1 cellular context compared by ENCODE assay signal in genomic region chr11:78188012-78188808, GRCh38.
TF ChIP-seq lines count a peak whose summit lies in the region.

Gene KCTD21 (minus strand): TSS chr11:78188626. CDS start chr11:78174554, 14,072 bp downstream.

TF ChIP-seq in SK-N-SH, 30 proteins besides CTCF, POLR2A, EP300 and RAD21 (continued from another document):
- TF ChIP-seq, protein P1, sequence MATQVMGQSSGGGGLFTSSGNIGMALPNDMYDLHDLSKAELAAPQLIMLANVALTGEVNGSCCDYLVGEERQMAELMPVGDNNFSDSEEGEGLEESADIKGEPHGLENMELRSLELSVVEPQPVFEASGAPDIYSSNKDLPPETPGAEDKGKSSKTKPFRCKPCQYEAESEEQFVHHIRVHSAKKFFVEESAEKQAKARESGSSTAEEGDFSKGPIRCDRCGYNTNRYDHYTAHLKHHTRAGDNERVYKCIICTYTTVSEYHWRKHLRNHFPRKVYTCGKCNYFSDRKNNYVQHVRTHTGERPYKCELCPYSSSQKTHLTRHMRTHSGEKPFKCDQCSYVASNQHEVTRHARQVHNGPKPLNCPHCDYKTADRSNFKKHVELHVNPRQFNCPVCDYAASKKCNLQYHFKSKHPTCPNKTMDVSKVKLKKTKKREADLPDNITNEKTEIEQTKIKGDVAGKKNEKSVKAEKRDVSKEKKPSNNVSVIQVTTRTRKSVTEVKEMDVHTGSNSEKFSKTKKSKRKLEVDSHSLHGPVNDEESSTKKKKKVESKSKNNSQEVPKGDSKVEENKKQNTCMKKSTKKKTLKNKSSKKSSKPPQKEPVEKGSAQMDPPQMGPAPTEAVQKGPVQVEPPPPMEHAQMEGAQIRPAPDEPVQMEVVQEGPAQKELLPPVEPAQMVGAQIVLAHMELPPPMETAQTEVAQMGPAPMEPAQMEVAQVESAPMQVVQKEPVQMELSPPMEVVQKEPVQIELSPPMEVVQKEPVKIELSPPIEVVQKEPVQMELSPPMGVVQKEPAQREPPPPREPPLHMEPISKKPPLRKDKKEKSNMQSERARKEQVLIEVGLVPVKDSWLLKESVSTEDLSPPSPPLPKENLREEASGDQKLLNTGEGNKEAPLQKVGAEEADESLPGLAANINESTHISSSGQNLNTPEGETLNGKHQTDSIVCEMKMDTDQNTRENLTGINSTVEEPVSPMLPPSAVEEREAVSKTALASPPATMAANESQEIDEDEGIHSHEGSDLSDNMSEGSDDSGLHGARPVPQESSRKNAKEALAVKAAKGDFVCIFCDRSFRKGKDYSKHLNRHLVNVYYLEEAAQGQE (IDR thresholded peaks at IDR 0.05; ENCODE audit: low read depth, low read length) = no peak
- peak; percentile 42 for TF ChIP-seq MXI1 (IDR thresholded peaks at IDR 0.05; ENCODE audit: low read depth, low read length)
- TF ChIP-seq JUND (IDR thresholded peaks at IDR 0.05) = no peak
- TF ChIP-seq NFIC (IDR thresholded peaks at IDR 0.05; ENCODE audit: borderline replicate concordance) = no peak
- no peak for TF ChIP-seq FOSL2 (IDR thresholded peaks at IDR 0.05; ENCODE audit: borderline replicate concordance, low read depth)
- peak; percentile 38; the same call in 1 of the 2 replicates for TF ChIP-seq RCOR1 (IDR thresholded peaks at IDR 0.05; ENCODE audit: low read length)
- TF ChIP-seq FOXJ3 (CRISPR knock-in tag; IDR thresholded peaks at IDR 0.05) = no peak
TF ChIP-seq in SK-N-SH: peak in this region for 11.
